In the genomic region with DNA sequence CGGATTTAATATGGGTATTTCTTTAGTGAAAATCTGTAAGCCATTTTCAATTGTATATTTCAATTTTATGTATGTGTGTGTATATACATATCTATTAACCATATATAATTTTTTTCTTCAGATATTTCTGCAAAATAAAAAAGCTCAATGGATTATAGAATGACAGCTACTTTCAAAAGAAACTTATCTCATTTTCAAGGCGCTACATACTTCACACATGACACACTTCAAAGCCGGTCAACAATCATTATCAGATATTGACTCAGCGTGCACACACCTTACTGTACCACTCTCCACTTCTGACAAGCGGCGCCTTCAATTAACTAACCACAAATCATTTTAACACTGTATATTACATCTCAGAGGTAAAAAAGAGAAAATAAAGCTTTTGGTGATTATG, we compare ENCODE assay signal across 18 cellular contexts. TPM values are rescaled to one million over a fixed set of nuclear protein-coding genes. Genes with fewer than 3 reads are reported as not detected.
DNase-seq lines count a peak whose midpoint lies in the region; ATAC-seq, FAIRE-seq and TF ChIP-seq lines count a peak whose summit lies in the region.
"Had no signal": no experiment of that assay in that cellular context is flagged by ENCODE, and none has a peak within 500 bp of the region (broad histone marks: within the 10 kb centered on the region; RNA-seq: fewer than 3 reads in every experiment).

No MANE protein-coding gene starts in this region.

- peaks cover 4% of the 10 kb centered on the region; the same call in 1 of the 2 replicates for H3K36me3 ChIP-seq in Caco-2 (ENCODE audit: control insufficient read depth, insufficient read depth, low read length)

- CTCF ChIA-PET in Caco-2 (lab: Charles Lee), result interaction anchor here (0.5 to 1.6 kb wide), 4 partner anchors 25 to 1067 kb away, joined by 3 to 5 read pairs (median 4); no protein-coding TSS in a partner anchor

- no peak overlapping the region for H3K4me3 ChIP-seq in Caco-2 (ENCODE audit: low read depth, low read length)
- H3K4me3 ChIP-seq: neural progenitor cell, tibial artery had no signal

- DNase-seq in Caco-2 (peak; percentile 59 to 61), DMS53 treated with DMSO at 0.1 percent for 48 hours (lab: John Stamatoyannopoulos, UW; ENCODE audit: unreplicated experiment) (peak; percentile 59), NCI-H226 (peak; percentile 51), GM10266 (ENCODE audit: extremely low spot score) (no peak)
- DNase-seq in activated effector memory CD4-positive, alpha-beta T cell treated with Interleukin-2 at 50 U/mL for 16 hours, result no peak
- no peak for DNase-seq in activated CD8-positive, alpha-beta memory T cell treated with anti-CD3 and anti-CD28 coated beads for 24 hours
- DNase-seq: activated CD4-positive, alpha-beta T cell treated with anti-CD3 and anti-CD28 coated beads, Interleukin-2, amount 10 ng/mL, durations not matched to agents 7 days and 5 days; mesenchymal stem cell; SHP77 treated with DMSO at 0.1 percent for 48 hours; stimulated activated CD4-positive, alpha-beta T cell treated with anti-CD3 and anti-CD28 coated beads, Interleukin-4, amount 100 ng/mL, for 1 hour; stimulated activated CD8-positive, alpha-beta memory T cell treated with anti-CD3 and anti-CD28 coated beads, Interleukin-4, amount 100 ng/mL, for 48 hours; T-helper 9 cell; tibial artery had no signal

- H3K4me1 Mint-ChIP-seq in Caco-2 (ENCODE audit: low read depth, unreplicated experiment), result peaks cover 47% of the 10 kb centered on the region
- H3K4me1 Mint-ChIP-seq: neural progenitor cell had no signal

- H3K36me3 Mint-ChIP-seq in Caco-2 (ENCODE audit: insufficient read depth, unreplicated experiment), result peaks cover 97% of the 10 kb centered on the region

- intact Hi-C loops in Caco-2 (cut with micrococcal nuclease; ENCODE audit: unreplicated experiment), result no loop called here

- peak overlapping the region; percentile 61 for H3K27ac Mint-ChIP-seq in Caco-2 (ENCODE audit: unreplicated experiment)
- H3K27ac Mint-ChIP-seq: activated CD4-positive, alpha-beta T cell treated with anti-CD3 and anti-CD28 coated beads, Interleukin-2, amount 10 ng/mL, durations not matched to agents 7 days and 5 days; B cell; neural progenitor cell had no signal

- no peak for ATAC-seq in GM21576 (IDR thresholded peaks at IDR 0.05; ENCODE audit: unreplicated experiment)

- POLR2A ChIA-PET in Caco-2 (lab: Charles Lee), result interaction anchor here (1.0 kb wide), 1 partner anchor 89 kb away, joined by 3 read pairs; no protein-coding TSS in a partner anchor

- peak; percentile 93 for FAIRE-seq in islet of Langerhans (lab: Jason Lieb, UNC)

- TF ChIP-seq CTCF in Caco-2 (IDR thresholded peaks at IDR 0.05; ENCODE audit: insufficient read depth in 1 of 2, low read depth in 1 of 2, low read length in 1 of 2, severe bottlenecking in 1 of 2, unreplicated experiment in 1 of 2), result no peak
- TF ChIP-seq CTCF in GM10266 (IDR thresholded peaks at IDR 0.05; ENCODE audit: control insufficient read depth, insufficient read depth, low read depth, missing control alignments), result no peak

- H3K4me3 Mint-ChIP-seq in Caco-2 (ENCODE audit: unreplicated experiment), result peak overlapping the region; percentile 27
- H3K4me3 Mint-ChIP-seq: activated CD4-positive, alpha-beta T cell treated with anti-CD3 and anti-CD28 coated beads, Interleukin-2, amount 10 ng/mL, durations not matched to agents 7 days and 5 days; B cell; neural progenitor cell had no signal

- H3K4me1 ChIP-seq in Caco-2, result peaks cover 36% of the 10 kb centered on the region
- H3K4me1 ChIP-seq: neural progenitor cell, tibial artery had no signal

- H3K27me3 Mint-ChIP-seq in Caco-2 (ENCODE audit: insufficient read depth, unreplicated experiment), result no peaks in the 10 kb centered on the region
- H3K27me3 Mint-ChIP-seq: activated CD4-positive, alpha-beta T cell treated with anti-CD3 and anti-CD28 coated beads, Interleukin-2, amount 10 ng/mL, durations not matched to agents 7 days and 5 days; B cell had no signal

- no TSS peak for BruUV-seq in Caco-2 (replicated peaks; lab: Mats Ljungman, UMichigan)

- no peaks in the 10 kb centered on the region for H3K9me3 Mint-ChIP-seq in Caco-2 (ENCODE audit: unreplicated experiment)
- H3K9me3 Mint-ChIP-seq: activated CD4-positive, alpha-beta T cell treated with anti-CD3 and anti-CD28 coated beads, Interleukin-2, amount 10 ng/mL, durations not matched to agents 7 days and 5 days; neural progenitor cell had no signal

- H3K27me3 ChIP-seq in Caco-2 (replicated peaks; ENCODE audit: control insufficient read depth, insufficient read depth, low read length), result no peaks in the 10 kb centered on the region
- H3K27me3 ChIP-seq: neural progenitor cell, tibial artery had no signal

- H3K9me3 ChIP-seq in Caco-2, result no peaks in the 10 kb centered on the region
- H3K9me3 ChIP-seq: tibial artery had no signal

RNA-seq across cellular contexts. Expression of a gene that starts 39.6 kb away (rescaled TPM):
- total RNA-seq in Caco-2 (2022), result 181 and 183 TPM in 2 replicates

RNA-seq across cellular contexts. Expression of a gene that starts 48.1 kb away (rescaled TPM):
- 0.12 and 0.25 TPM in 2 replicates for total RNA-seq in Caco-2 (2022)
- total RNA-seq: epithelial cell of proximal tubule had no signal

Comparison
In these comparisons a context has a peak if more than half of its experiments do, and no peak if none do; other contexts are left out.
1. DNase-seq: peak in Caco-2 (2 of 2), DMS53 treated with DMSO at 0.1 percent for 48 hours (single experiment) and NCI-H226 (single experiment); none in activated effector memory CD4-positive, alpha-beta T cell treated with Interleukin-2 at 50 U/mL for 16 hours (single experiment), GM10266 (single experiment) and activated CD8-positive, alpha-beta memory T cell treated with anti-CD3 and anti-CD28 coated beads for 24 hours (single experiment).